ENCODE assay signal across 8 cellular contexts in the genomic region with DNA sequence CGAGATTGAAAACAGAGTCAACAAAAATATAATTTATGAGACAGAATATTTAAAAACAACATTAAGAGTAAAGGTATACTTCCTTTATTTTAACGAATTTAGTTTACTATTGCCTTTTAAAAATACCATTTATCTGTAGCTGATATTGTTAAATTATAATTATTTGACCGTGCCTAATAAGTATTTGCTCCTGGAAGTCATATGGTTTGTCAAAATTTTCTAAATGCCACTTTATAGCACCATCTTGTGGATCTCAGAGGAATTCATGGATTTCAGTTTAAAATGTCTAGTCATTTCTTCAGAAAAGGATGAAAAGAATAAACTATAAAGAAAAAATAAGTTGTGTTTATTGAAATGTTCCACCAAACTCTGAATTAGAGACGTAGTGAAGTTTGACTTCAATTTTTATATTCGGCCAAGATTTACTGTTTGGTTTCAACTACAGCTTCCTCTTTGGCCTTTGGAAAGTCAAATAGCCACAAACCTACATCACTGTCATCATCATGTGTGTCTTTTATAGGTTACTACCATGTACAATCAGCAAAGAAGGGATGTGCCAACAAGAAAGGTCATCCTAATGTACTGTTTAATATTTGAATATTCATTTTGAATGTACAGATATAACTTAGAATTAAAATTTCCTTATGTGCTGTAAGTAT. TPM values are rescaled to one million over a fixed set of nuclear protein-coding genes. Genes with fewer than 3 reads are reported as not detected.
DNase-seq lines count a peak whose midpoint lies in the region; ATAC-seq, FAIRE-seq and TF ChIP-seq lines count a peak whose summit lies in the region.

No MANE protein-coding gene starts in this region.

- no peak overlapping the region for H3K4me2 ChIP-seq in DND-41 (ENCODE audit: insufficient read depth, low read length)
- no peak overlapping the region for H3K4me2 ChIP-seq in HepG2 (ENCODE audit: low read depth, low read length)

- FAIRE-seq in HepG2 (lab: Jason Lieb, UNC), result peak; percentile 56

- no TSS peak for BruUV-seq in HepG2 (replicated peaks; lab: Mats Ljungman, UMichigan)

- CTCF ChIA-PET in HepG2 (lab: Yijun Ruan, JAX; ENCODE audit: low intra/inter-chr PET ratio, low total read pairs), result interaction anchor here (0.8 to 2.1 kb wide), 3 partner anchors 10 to 157 kb away, joined by 3 to 28 read pairs (median 5); no protein-coding TSS in a partner anchor

- no peak overlapping the region for H3K9ac ChIP-seq in DND-41 (ENCODE audit: low read depth, low read length)
- H3K9ac ChIP-seq in HepG2 (ENCODE audit: insufficient read depth, low read depth, low read length), result no peak overlapping the region

- H3K4me1 ChIP-seq in DND-41 (ENCODE audit: insufficient read depth, low read length) (no peaks in the 10 kb centered on the region), adrenal gland (replicated peaks in 1 of 2) (no peaks in the 10 kb centered on the region), HepG2 (ENCODE audit: insufficient read depth, low read length) (no peaks in the 10 kb centered on the region)

- H3K27ac ChIP-seq in DND-41 (ENCODE audit: low read length), result no peak overlapping the region
- H3K27ac ChIP-seq in adrenal gland, result no peak overlapping the region
- no peak overlapping the region for H3K27ac ChIP-seq in HepG2 (ENCODE audit: extremely low read length, insufficient read depth, low read length)

- H3K36me3 ChIP-seq in DND-41 (ENCODE audit: insufficient read depth, low read length) (no peaks in the 10 kb centered on the region), adrenal gland (replicated peaks in 1 of 2) (no peaks in the 10 kb centered on the region), HepG2 (replicated peaks in 1 of 2; ENCODE audit: control insufficient read depth in 1 of 2, insufficient read depth in 2 of 2, low read length in 2 of 2) (no peaks in the 10 kb centered on the region)

- H3K27me3 ChIP-seq in DND-41 (ENCODE audit: insufficient read depth, low read length, poor library complexity), result peaks cover 11% of the 10 kb centered on the region
- H3K27me3 ChIP-seq in adrenal gland, result no peaks in the 10 kb centered on the region
- peaks cover 0 to 10% of the 10 kb centered on the region in 2 experiments; a peak in 1 of 5 replicates for H3K27me3 ChIP-seq in HepG2 (ENCODE audit: control insufficient read depth in 1 of 2, insufficient read depth in 2 of 2, low read length in 2 of 2)

- TF ChIP-seq RAD21 in HepG2 (CRISPR knock-in tag; IDR thresholded peaks at IDR 0.05), result peak; percentile 32; the same call in 1 of the 2 replicates

- no peak overlapping the region for H3K4me3 ChIP-seq in DND-41 (ENCODE audit: low read depth in 1 of 2, low read length in 2 of 2)
- H3K4me3 ChIP-seq in adrenal gland, result no peak overlapping the region
- H3K4me3 ChIP-seq in HepG2 (replicated peaks in 1 of 3; ENCODE audit: insufficient read depth in 1 of 3, low read depth in 2 of 3, low read length in 3 of 3), result no peak overlapping the region

- no peaks in the 10 kb centered on the region for H3K9me3 ChIP-seq in DND-41 (ENCODE audit: insufficient read depth, low read length, severe bottlenecking)
- H3K9me3 ChIP-seq in adrenal gland (replicated peaks in 1 of 3), result no peaks in the 10 kb centered on the region
- H3K9me3 ChIP-seq in HepG2 (ENCODE audit: low read length), result no peaks in the 10 kb centered on the region

- intact Hi-C loops in adrenal gland (cut with DNase I) (loop anchor here in 1 of 2 donors (2.0 kb wide), 1 partner anchor 156 kb away; no protein-coding TSS in a partner anchor), HepG2 (cut with micrococcal nuclease; ENCODE audit: unreplicated experiment) (loop anchor here (1.0 kb wide), 2 partner anchors 121 to 157 kb away; no protein-coding TSS in a partner anchor)

- POLR2A ChIA-PET in HepG2 (lab: Yijun Ruan, JAX), result interaction anchor here (2.1 kb wide), 1 partner anchor 11 kb away, joined by 6 read pairs; no protein-coding TSS in a partner anchor

- in situ Hi-C loops in HepG2 (cut with HindIII; ENCODE audit: extremely low pct_ligation_motif_present, low pct_unique_long_range_greater_than_20kb), result loop anchor here (5.0 kb wide), 1 partner anchor 159 kb away; no protein-coding TSS in a partner anchor

- H3K79me2 ChIP-seq in DND-41 (ENCODE audit: insufficient read depth, low read length) (no peaks in the 10 kb centered on the region), HepG2 (ENCODE audit: insufficient read depth, low read length) (no peaks in the 10 kb centered on the region)

- H2AFZ ChIP-seq in DND-41 (ENCODE audit: low read depth, low read length) (no peak overlapping the region), HepG2 (ENCODE audit: low read length) (no peak overlapping the region)

- ATAC-seq in DND-41 (ENCODE audit: insufficient read depth, low read depth), result no peak
- no peak for ATAC-seq in HepG2
- ATAC-seq in GM21528 (IDR thresholded peaks at IDR 0.05; ENCODE audit: low FRiP score, unreplicated experiment), result no peak
- no peak for ATAC-seq in HG03280 (IDR thresholded peaks at IDR 0.05; ENCODE audit: unreplicated experiment)
- no peak for ATAC-seq in GM21367 (IDR thresholded peaks at IDR 0.05; ENCODE audit: unreplicated experiment)

- H4K20me1 ChIP-seq in DND-41 (ENCODE audit: insufficient read depth, low read length) (no peaks in the 10 kb centered on the region), HepG2 (ENCODE audit: insufficient read depth, low read length) (no peaks in the 10 kb centered on the region)

- TF ChIP-seq POLR2A in adrenal gland (IDR thresholded peaks at IDR 0.05), result no peak
- TF ChIP-seq POLR2A in HepG2 (IDR thresholded peaks at IDR 0.05; ENCODE audit: insufficient read depth in 1 of 2, low read depth in 2 of 2, low read length in 2 of 2), result no peak

- 13 to 21% (median 16%) methylated on average over 5 of the region's 5 CpGs for WGBS in adrenal gland, 4 donors
- whole genome bisulfite sequencing in HepG2 (ENCODE audit: low lambda C conversion rate), result 5% methylated on average over 5 of the region's 5 CpGs

- DNase-seq in DND-41, result no peak
- DNase-seq in M059J (ENCODE audit: low read depth), result peak; percentile 15
- no peak for DNase-seq in adrenal gland
- DNase-seq in HepG2 (ENCODE audit: low spot score), result peak; percentile 24
- no peak for DNase-seq in activated effector memory CD4-positive, alpha-beta T cell treated with anti-CD3 and anti-CD28 coated beads, Interleukin-2, amount 50 U/mL, for 16 hours

- peak; percentile 59 for TF ChIP-seq CTCF in DND-41 (IDR thresholded peaks at IDR 0.05; ENCODE audit: borderline replicate concordance, extremely low read depth, low read length, poor library complexity, severe bottlenecking)
- TF ChIP-seq CTCF in adrenal gland (IDR thresholded peaks at IDR 0.05), result peak; percentile 47 to 72 (median 62)
- TF ChIP-seq CTCF in HepG2 (CRISPR knock-in tag; IDR thresholded peaks at IDR 0.05), result peak; percentile 60

- no peak for TF ChIP-seq EP300 in HepG2 (IDR thresholded peaks at IDR 0.05; ENCODE audit: low read depth in 2 of 2, low read length in 2 of 2)
- TF ChIP-seq EP300 in HepG2 (CRISPR knock-in tag; IDR thresholded peaks at IDR 0.05; ENCODE audit: borderline replicate concordance), result no peak

RNA-seq across cellular contexts. Expression of gene FTCDNL1, which starts 10.3 kb away (rescaled TPM):
- total RNA-seq in M059J (2014; rRNA removed; shearing (Covaris generic)), result 0.25 and 0.99 TPM in 2 replicates
- total RNA-seq in adrenal gland, result 10 to 100 TPM in 5 of 8 donors, 1 to 10 TPM in 3; 4.6 to 19.1 (median 11.1) TPM
- 1 to 10 TPM; 2.6 to 3.8 (median 3.4) TPM for polyA plus RNA-seq in adrenal gland
- 1.1 and 1.4 TPM in 2 replicates for total RNA-seq in HepG2 (2016; rRNA removed; fragmentation: Illumina TruSeq; extraction: Trizol)
- 3.0 and 3.3 TPM in 2 replicates for total RNA-seq in HepG2 (2016; cell fraction: cytosol; rRNA removed; fragmentation: Illumina TruSeq; extraction: Trizol; ENCODE audit: low read depth)
- total RNA-seq in HepG2 (2016; cell fraction: insoluble cytoplasmic fraction; rRNA removed; fragmentation: Illumina TruSeq; extraction: Trizol), result 1.4 TPM in 2 replicates
- 2.4 and 4.0 TPM in 2 replicates for total RNA-seq in HepG2 (2016; cell fraction: membrane; rRNA removed; fragmentation: Illumina TruSeq; extraction: Trizol)
- total RNA-seq in HepG2 (2016; cell fraction: nucleus; rRNA removed; fragmentation: Illumina TruSeq; extraction: Trizol), result 0.65 and 1.5 TPM in 2 replicates
- polyA plus RNA-seq in HepG2 (2011; rRNA removed), result 0.65 and 0.98 TPM in 2 replicates
- 0.35 and 0.40 TPM in 2 replicates for polyA plus RNA-seq in HepG2 (2011; cell fraction: cytosol; rRNA removed)
- 0.76 TPM in 1 of 2 replicates, not detected in the other for polyA plus RNA-seq in HepG2 (2011; cell fraction: nucleus; rRNA removed)
- polyA plus RNA-seq in HepG2 (2012), result 0.35 and 1.4 TPM in 2 replicates
- 4.0 and 4.1 TPM in 2 replicates for polyA plus RNA-seq in HepG2 (2016; cell fraction: cytosol; fragmentation: Illumina TruSeq; extraction: Trizol; ENCODE audit: low read depth)
- polyA plus RNA-seq in HepG2 (2016; cell fraction: insoluble cytoplasmic fraction; fragmentation: Illumina TruSeq; extraction: Trizol; ENCODE audit: low read depth), result 1.3 and 1.6 TPM in 2 replicates
- 3.6 and 4.4 TPM in 2 replicates for polyA plus RNA-seq in HepG2 (2016; cell fraction: membrane; fragmentation: Illumina TruSeq; extraction: Trizol; ENCODE audit: low read depth)
- 0.53 and 0.70 TPM in 2 replicates for polyA plus RNA-seq in HepG2 (2016; cell fraction: nucleus; fragmentation: Illumina TruSeq; extraction: Trizol; ENCODE audit: insufficient read depth, low read depth)
- polyA minus RNA-seq in HepG2 (2011; rRNA and poly(A)+ RNA removed; ENCODE audit: low replicate concordance), result 1.0 and 1.4 TPM in 2 replicates
- 0.69 TPM in 1 of 2 replicates, not detected in the other for polyA minus RNA-seq in HepG2 (2011; cell fraction: cytosol; rRNA and poly(A)+ RNA removed)
- 0.52 and 3.4 TPM in 2 replicates for polyA minus RNA-seq in HepG2 (2011; cell fraction: nucleus; rRNA and poly(A)+ RNA removed)

RNA-seq across cellular contexts. Expression of gene C2orf69, which starts 49.8 kb away (rescaled TPM):
- total RNA-seq in M059J (2014; rRNA removed; shearing (Covaris generic)), result 10.0 and 13.5 TPM in 2 replicates
- total RNA-seq in adrenal gland (10 to 100 TPM; 13.6 to 26.6 (median 20.0) TPM), HepG2 (2016; rRNA removed; fragmentation: Illumina TruSeq; extraction: Trizol) (19.3 and 24.2 TPM in 2 replicates)
- polyA plus RNA-seq in adrenal gland (10 to 100 TPM in 1 of 3 donors, 1 to 10 TPM in 2; 7.8 to 26.8 (median 7.8) TPM), HepG2 (2011; rRNA removed) (3.5 and 4.8 TPM in 2 replicates)
- total RNA-seq in HepG2 (2016; cell fraction: cytosol; rRNA removed; fragmentation: Illumina TruSeq; extraction: Trizol; ENCODE audit: low read depth), result 4.9 and 5.3 TPM in 2 replicates
- 19.4 and 23.1 TPM in 2 replicates for total RNA-seq in HepG2 (2016; cell fraction: insoluble cytoplasmic fraction; rRNA removed; fragmentation: Illumina TruSeq; extraction: Trizol)
- 22.5 and 26.7 TPM in 2 replicates for total RNA-seq in HepG2 (2016; cell fraction: membrane; rRNA removed; fragmentation: Illumina TruSeq; extraction: Trizol)
- 13.2 and 15.3 TPM in 2 replicates for total RNA-seq in HepG2 (2016; cell fraction: nucleus; rRNA removed; fragmentation: Illumina TruSeq; extraction: Trizol)
- polyA plus RNA-seq in HepG2 (2011; cell fraction: cytosol; rRNA removed), result 2.3 and 2.4 TPM in 2 replicates
- polyA plus RNA-seq in HepG2 (2011; cell fraction: nucleus; rRNA removed), result 1.9 and 3.0 TPM in 2 replicates
- 11.0 and 12.1 TPM in 2 replicates for polyA plus RNA-seq in HepG2 (2012)
- polyA plus RNA-seq in HepG2 (2016; cell fraction: cytosol; fragmentation: Illumina TruSeq; extraction: Trizol; ENCODE audit: low read depth), result 4.6 and 4.7 TPM in 2 replicates
- 23.9 and 24.0 TPM in 2 replicates for polyA plus RNA-seq in HepG2 (2016; cell fraction: insoluble cytoplasmic fraction; fragmentation: Illumina TruSeq; extraction: Trizol; ENCODE audit: low read depth)
- polyA plus RNA-seq in HepG2 (2016; cell fraction: membrane; fragmentation: Illumina TruSeq; extraction: Trizol; ENCODE audit: low read depth), result 13.9 and 16.3 TPM in 2 replicates
- 15.4 and 18.7 TPM in 2 replicates for polyA plus RNA-seq in HepG2 (2016; cell fraction: nucleus; fragmentation: Illumina TruSeq; extraction: Trizol; ENCODE audit: insufficient read depth, low read depth)
- 1.9 and 5.7 TPM in 2 replicates for polyA minus RNA-seq in HepG2 (2011; rRNA and poly(A)+ RNA removed; ENCODE audit: low replicate concordance)
- polyA minus RNA-seq in HepG2 (2011; cell fraction: cytosol; rRNA and poly(A)+ RNA removed), result 7.8 and 7.9 TPM in 2 replicates
- polyA minus RNA-seq in HepG2 (2011; cell fraction: nucleus; rRNA and poly(A)+ RNA removed), result 8.2 and 9.7 TPM in 2 replicates

Comparison
In these comparisons a context has a peak if more than half of its experiments do, and no peak if none do; other contexts are left out.
1. DNase-seq: peak in M059J (single experiment) and HepG2 (single experiment); none in DND-41 (single experiment), adrenal gland (0 of 7) and activated effector memory CD4-positive, alpha-beta T cell treated with anti-CD3 and anti-CD28 coated beads, Interleukin-2, amount 50 U/mL, for 16 hours (single experiment).
2. Peak in every context shown above with its lines, with median percentiles within 50 percentile points of each other: CTCF ChIP-seq.